ENCODE assay signal across 1 cellular context in genomic region chr2:177217247-177217843, GRCh38.
TF ChIP-seq lines count a peak whose summit lies in the region.

No MANE protein-coding gene starts in this region.

TF ChIP-seq in HepG2, 621 proteins besides CTCF, POLR2A, EP300 and RAD21:
- TF ChIP-seq ZNF543 (CRISPR knock-in tag; IDR thresholded peaks at IDR 0.05), result 0 out of 2 replicates have a peak, but pooled peaks have one; percentile 40
- TF ChIP-seq SNRNP70 (IDR thresholded peaks at IDR 0.05; ENCODE audit: low read depth, low read length), result no peak
- peak; percentile 64 for TF ChIP-seq RBFOX2 (IDR thresholded peaks at IDR 0.05; ENCODE audit: low read depth, low read length)
- no peak for TF ChIP-seq HMGA1 (CRISPR knock-in tag; conservative IDR thresholded peaks at IDR 0.05)
- TF ChIP-seq SCMH1 (CRISPR knock-in tag; IDR thresholded peaks at IDR 0.05; ENCODE audit: borderline replicate concordance), result no peak
- peak; percentile 56 for TF ChIP-seq AGO2 (optimal IDR thresholded peaks at IDR 0.05; ENCODE audit: low read depth, low read length)
- TF ChIP-seq POLR2AphosphoS5 (IDR thresholded peaks at IDR 0.05; ENCODE audit: low read depth, low read length), result 0 out of 2 replicates have a peak, but pooled peaks have one; percentile 26
- no peak for TF ChIP-seq CHD4 (IDR thresholded peaks at IDR 0.05; ENCODE audit: borderline replicate concordance, low read length)
- TF ChIP-seq STAG1 (CRISPR knock-in tag; IDR thresholded peaks at IDR 0.05), result no peak
- TF ChIP-seq HMGXB3 (CRISPR knock-in tag; IDR thresholded peaks at IDR 0.05; ENCODE audit: borderline replicate concordance), result no peak
- no peak for TF ChIP-seq CC2D1A (CRISPR knock-in tag; IDR thresholded peaks at IDR 0.05)
- TF ChIP-seq SP140L (CRISPR knock-in tag; IDR thresholded peaks at IDR 0.05; ENCODE audit: borderline replicate concordance), result no peak
- TF ChIP-seq RBM22 (optimal IDR thresholded peaks at IDR 0.05; ENCODE audit: low read length), result peak; percentile 77
- TF ChIP-seq MATR3 (CRISPR knock-in tag; IDR thresholded peaks at IDR 0.05), result no peak
- peak; percentile 42; the same call in 1 of the 2 replicates for TF ChIP-seq POLR2AphosphoS2 (IDR thresholded peaks at IDR 0.05; ENCODE audit: low read depth, low read length)
- no peak for TF ChIP-seq HNRNPH1 (optimal IDR thresholded peaks at IDR 0.05; ENCODE audit: low read depth, low read length)
- no peak for TF ChIP-seq SOX13 (IDR thresholded peaks at IDR 0.05)
- peak in 1 of 2 experiments; percentile 75; a peak in 1 of 4 replicates for TF ChIP-seq SOX13 (CRISPR knock-in tag; conservative IDR thresholded peaks at IDR 0.05 in 1 of 2, IDR thresholded peaks at IDR 0.05 in 1 of 2)
- peak; percentile 42; the same call in 1 of the 2 replicates for TF ChIP-seq POLR2G (IDR thresholded peaks at IDR 0.05; ENCODE audit: low read depth, low read length)
- TF ChIP-seq IKZF5 (CRISPR knock-in tag; IDR thresholded peaks at IDR 0.05), result no peak
- TF ChIP-seq ZNF333 (CRISPR knock-in tag; IDR thresholded peaks at IDR 0.05; ENCODE audit: borderline replicate concordance), result no peak
